ENCODE assay signal across 17 cellular contexts in the genomic region with DNA sequence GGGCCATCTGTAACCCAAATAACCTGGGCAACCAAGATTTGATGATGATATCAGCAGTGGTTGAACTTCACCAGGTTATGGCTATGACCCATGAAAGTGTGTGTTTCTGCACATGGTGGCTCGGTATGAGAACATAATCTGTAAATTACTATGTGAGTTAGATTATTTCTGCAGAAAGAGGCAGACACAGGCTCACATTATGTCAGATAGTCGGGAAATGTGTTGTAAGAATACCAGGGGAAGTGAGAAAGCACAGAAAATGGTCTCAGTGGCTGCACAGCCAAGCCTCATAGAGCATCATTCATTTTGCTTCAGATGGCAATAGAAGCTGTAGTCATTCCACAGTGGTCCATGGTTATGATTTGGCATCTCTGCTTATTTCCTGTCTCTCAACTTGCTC.
A peak's percentile ranks its signal among the peaks of the same experiment; 100 is the strongest.
DNase-seq lines count a peak whose midpoint lies in the region; ATAC-seq and TF ChIP-seq lines count a peak whose summit lies in the region.
"Had no signal": no experiment of that assay in that cellular context is flagged by ENCODE, and none has a peak within 500 bp of the region (broad histone marks: within the 10 kb centered on the region; RNA-seq: fewer than 3 reads in every experiment).

No MANE protein-coding gene starts in this region.

- no peaks in the 10 kb centered on the region for H3K36me3 Mint-ChIP-seq in activated T-cell treated with anti-CD3 and anti-CD28 coated beads, Interleukin-2, amount 50 U/mL, for 4 hours (ENCODE audit: insufficient read depth)
- H3K36me3 Mint-ChIP-seq: natural killer cell treated with Interleukin-12 subunit alpha and Interleukin-12 subunit beta and Interleukin-15 and Interleukin-18, amount 100 ng/mL, for 72 hours had no signal

- H2AFZ ChIP-seq in osteoblast (ENCODE audit: low read length): no peak overlapping the region

- H3K4me3 ChIP-seq in GM12865 (ENCODE audit: low read depth, low read length) (no peak overlapping the region), osteoblast (ENCODE audit: insufficient read depth, low read length) (no peak overlapping the region)
- H3K4me3 ChIP-seq: coronary artery, left lung, uterus had no signal

- H3K79me2 ChIP-seq in osteoblast (ENCODE audit: insufficient read depth, low read length): no peaks in the 10 kb centered on the region

- no peaks in the 10 kb centered on the region for H3K9me3 ChIP-seq in osteoblast (ENCODE audit: low read depth, low read length)
- H3K9me3 ChIP-seq: uterus had no signal

- ATAC-seq in GM19395 (IDR thresholded peaks at IDR 0.05; ENCODE audit: unreplicated experiment): peak; percentile 79
- ATAC-seq in HG02938 (IDR thresholded peaks at IDR 0.05; ENCODE audit: unreplicated experiment): peak; percentile 70
- ATAC-seq in activated T-cell treated with anti-CD3 and anti-CD28 coated beads, Interleukin-2, amount 50 U/mL, for 4 hours: no peak
- ATAC-seq: HepG2; left lung; stimulated activated naive CD8-positive, alpha-beta T cell treated with anti-CD3 and anti-CD28 coated beads, Interleukin-15, Interleukin-2, amounts not matched to agents 100 U/mL and 50 U/mL, for 24 hours had no signal

- H3K27me3 Mint-ChIP-seq in activated T-cell treated with anti-CD3 and anti-CD28 coated beads, Interleukin-2, amount 50 U/mL, for 4 hours (ENCODE audit: low read depth): no peaks in the 10 kb centered on the region

- peaks cover 4% of the 10 kb centered on the region for H3K27me3 ChIP-seq in osteoblast (ENCODE audit: insufficient read depth, low read length)
- H3K27me3 ChIP-seq: left lung, uterus had no signal

- H3K4me3 Mint-ChIP-seq in activated T-cell treated with anti-CD3 and anti-CD28 coated beads, Interleukin-2, amount 50 U/mL, for 4 hours: no peak overlapping the region
- H3K4me3 Mint-ChIP-seq: natural killer cell treated with Interleukin-12 subunit alpha and Interleukin-12 subunit beta and Interleukin-15 and Interleukin-18, amount 100 ng/mL, for 72 hours had no signal

- H3K36me3 ChIP-seq in osteoblast (ENCODE audit: insufficient read depth, low read length): no peaks in the 10 kb centered on the region
- H3K36me3 ChIP-seq: left lung, uterus had no signal

- H4K20me1 ChIP-seq in osteoblast (ENCODE audit: insufficient read depth, low read length): no peaks in the 10 kb centered on the region

- H3K9me3 Mint-ChIP-seq in activated T-cell treated with anti-CD3 and anti-CD28 coated beads, Interleukin-2, amount 50 U/mL, for 4 hours: no peaks in the 10 kb centered on the region

- no peak for TF ChIP-seq CTCF in GM12865 (IDR thresholded peaks at IDR 0.05; ENCODE audit: insufficient read depth, low read depth, low read length, missing control alignments)
- TF ChIP-seq CTCF in osteoblast (IDR thresholded peaks at IDR 0.05; ENCODE audit: extremely low read depth, low read depth, low read length): no peak

- DNase-seq in GM12865 (ENCODE audit: low read depth) (peak; percentile 28), NOMO-1 treated with dmso at 0.1 percent for 144 hours (lab: John Stamatoyannopoulos, UW; ENCODE audit: unreplicated experiment) (peak; percentile 39), osteoblast (ENCODE audit: insufficient read length, low spot score, missing footprints) (no peak), NCI-H187 treated with DMSO at 0.1 percent for 48 hours (lab: John Stamatoyannopoulos, UW) (no peak), SW 1271 (lab: John Stamatoyannopoulos, UW) (no peak)
- DNase-seq in activated T-cell treated with anti-CD3 and anti-CD28 coated beads, Interleukin-2, amount 50 U/mL, for 4 hours: no peak
- DNase-seq: anterior cingulate cortex; left lung; NCI-H1105; NCI-H510A; stimulated activated naive CD8-positive, alpha-beta T cell treated with anti-CD3 and anti-CD28 coated beads, Interleukin-15, Interleukin-2, amounts not matched to agents 100 U/mL and 50 U/mL, for 24 hours; uterus had no signal

- no peak overlapping the region for H3K4me2 ChIP-seq in osteoblast (ENCODE audit: insufficient read depth, low read length)

- no peaks in the 10 kb centered on the region for H3K4me1 ChIP-seq in osteoblast (ENCODE audit: insufficient read depth, low read length)
- H3K4me1 ChIP-seq: uterus had no signal

- H3K4me1 Mint-ChIP-seq in activated T-cell treated with anti-CD3 and anti-CD28 coated beads, Interleukin-2, amount 50 U/mL, for 4 hours (ENCODE audit: low read depth): no peaks in the 10 kb centered on the region

- H3K27ac ChIP-seq in osteoblast (ENCODE audit: low read depth, low read length): no peak overlapping the region
- H3K27ac ChIP-seq: coronary artery, uterus had no signal

Comparison
In these comparisons a context has a peak if more than half of its experiments do, and no peak if none do; other contexts are left out.
1. DNase-seq: peak in GM12865 (single experiment) and NOMO-1 treated with dmso at 0.1 percent for 144 hours (single experiment); none in osteoblast (single experiment), NCI-H187 treated with DMSO at 0.1 percent for 48 hours (single experiment), SW 1271 (0 of 2) and activated T-cell treated with anti-CD3 and anti-CD28 coated beads, Interleukin-2, amount 50 U/mL, for 4 hours (single experiment).
2. ATAC-seq: peak in GM19395 (single experiment) and HG02938 (single experiment); none in activated T-cell treated with anti-CD3 and anti-CD28 coated beads, Interleukin-2, amount 50 U/mL, for 4 hours (0 of 2).